Comparison of ENCODE assay signal across 8 cellular contexts in genomic region chr11:73876424-73877300, GRCh38.
DNase-seq lines count a peak whose midpoint lies in the region; ATAC-seq and TF ChIP-seq lines count a peak whose summit lies in the region.

Gene COA4 (minus strand): TSS chr11:73876846. CDS start chr11:73873378, 3,468 bp downstream.
Gene PAAF1 (plus strand): TSS chr11:73876999. CDS start chr11:73877022, 23 bp downstream.

- H3K4me1 Mint-ChIP-seq in central memory CD8-positive, alpha-beta T cell, result peaks cover 36% of the 10 kb centered on the region

- DNase-seq in AG09309 (ENCODE audit: low read depth) (peak; percentile 71), NCI-H446 (lab: John Stamatoyannopoulos, UW) (peak; percentile 98), iris pigment epithelial cell (ENCODE audit: low read depth) (peak; percentile 94)
- peak; percentile 91 for DNase-seq in activated CD4-positive, CD25-positive, alpha-beta regulatory T cell treated with anti-CD3 and anti-CD28 coated beads, Interleukin-2, amount 50 U/mL, for 16 hours (ENCODE audit: low read depth, low spot score)
- peak; percentile 81 to 88 for DNase-seq in central memory CD8-positive, alpha-beta T cell (ENCODE audit: low spot score in 2 of 2)
- peak; percentile 89 for DNase-seq in stimulated activated CD4-positive, alpha-beta T cell treated with anti-CD3 and anti-CD28 coated beads, Interleukin-12 subunit alpha, Interleukin-12 subunit beta, amount 100 ng/mL, for 4 hours

- H3K4me3 Mint-ChIP-seq in central memory CD8-positive, alpha-beta T cell, result peak within 1 kb of the TSS; percentile 97

- peak within 1 kb of the TSS; percentile 98 for H3K27ac Mint-ChIP-seq in central memory CD8-positive, alpha-beta T cell (ENCODE audit: low read depth)

- peak within 1 kb of the TSS; percentile 83 for H3K4me3 ChIP-seq in AG09309 (ENCODE audit: control insufficient read depth, low read depth, low read length)

- no peaks in the 10 kb centered on the region for H3K9me3 Mint-ChIP-seq in central memory CD8-positive, alpha-beta T cell

- H3K36me3 Mint-ChIP-seq in central memory CD8-positive, alpha-beta T cell (ENCODE audit: insufficient read depth), result peaks cover 31% of the 10 kb centered on the region

- H3K27me3 Mint-ChIP-seq in central memory CD8-positive, alpha-beta T cell, result no peaks in the 10 kb centered on the region

- no peak for TF ChIP-seq CTCF in AG09309 (IDR thresholded peaks at IDR 0.05; ENCODE audit: control insufficient read depth, insufficient read depth, low read depth, low read length, missing control alignments)

- peak; percentile 98 for ATAC-seq in GM19025 (IDR thresholded peaks at IDR 0.05; ENCODE audit: low read depth, unreplicated experiment)
- peak; percentile 98 for ATAC-seq in HG03342 (IDR thresholded peaks at IDR 0.05; ENCODE audit: unreplicated experiment)
- ATAC-seq in central memory CD8-positive, alpha-beta T cell (replicated peaks; ENCODE audit: extremely low read depth, poor library complexity, severe bottlenecking), result peak; percentile 99

Comparison
In these comparisons a context has a peak if more than half of its experiments do, and no peak if none do; other contexts are left out.
1. Peak in every context shown above with its lines: DNase-seq, ATAC-seq and H3K4me3 ChIP-seq.